ENCODE assay signal across 1 cellular context in the genomic region with DNA sequence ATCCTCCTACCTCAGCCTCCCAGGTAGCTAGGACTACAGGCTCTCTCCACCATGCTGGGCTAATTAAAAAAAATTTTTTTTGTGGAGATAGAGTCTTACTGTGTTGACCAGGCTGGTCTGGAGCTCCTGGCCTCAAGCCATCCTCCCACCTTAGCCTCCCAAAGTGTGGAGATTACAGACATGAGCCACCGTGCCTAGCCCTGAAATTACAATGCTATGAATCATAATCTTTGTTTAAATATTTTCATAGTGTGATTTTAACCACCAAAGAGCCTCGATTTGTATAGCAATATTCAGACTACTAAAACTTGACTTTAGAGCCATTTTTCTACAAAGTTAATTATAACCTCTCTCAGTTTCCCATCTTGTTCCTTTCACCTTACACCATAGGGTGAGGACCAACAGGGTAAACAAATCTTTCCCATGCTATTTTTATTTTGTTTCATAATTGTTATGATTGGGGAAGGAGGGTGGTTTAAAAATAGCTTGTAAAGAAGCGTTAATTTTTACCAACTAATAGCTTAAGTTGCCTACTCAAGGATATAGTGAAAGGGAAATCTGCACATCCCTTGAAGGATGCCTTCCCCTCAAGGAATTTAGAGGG.
TF ChIP-seq lines count a peak whose summit lies in the region.

No MANE protein-coding gene starts in this region.

TF ChIP-seq in HCT116, 20 proteins besides CTCF, POLR2A, EP300 and RAD21 (continued from another document):
- 0 out of 2 replicates have a peak, but pooled peaks have one; percentile 7 for TF ChIP-seq FOSL1 (IDR thresholded peaks at IDR 0.05; ENCODE audit: low read depth)
- TF ChIP-seq ZNF274 (IDR thresholded peaks at IDR 0.05; ENCODE audit: low read depth, low read length): no peak
- TF ChIP-seq, protein P1, sequence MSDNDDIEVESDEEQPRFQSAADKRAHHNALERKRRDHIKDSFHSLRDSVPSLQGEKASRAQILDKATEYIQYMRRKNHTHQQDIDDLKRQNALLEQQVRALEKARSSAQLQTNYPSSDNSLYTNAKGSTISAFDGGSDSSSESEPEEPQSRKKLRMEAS (IDR thresholded peaks at IDR 0.05): no peak
